Comparison of ENCODE assay signal across 8 cellular contexts in genomic region chr4:133320576-133321170, GRCh38.
A peak's percentile ranks its signal among the peaks of the same experiment; 100 is the strongest.
DNase-seq lines count a peak whose midpoint lies in the region; ATAC-seq lines count a peak whose summit lies in the region.

No MANE protein-coding gene starts in this region.

- H3K27ac ChIP-seq in SJCRH30: no peak overlapping the region

- H3K4me1 Mint-ChIP-seq in activated T-helper 17 cell treated with anti-CD3 and anti-CD28 coated beads, Interleukin-2, amount 50 U/mL, for 72 hours: no peaks in the 10 kb centered on the region

- no peaks in the 10 kb centered on the region for H3K9me3 ChIP-seq in SJCRH30 (replicated peaks)

- H3K4me3 Mint-ChIP-seq in activated T-helper 17 cell treated with anti-CD3 and anti-CD28 coated beads, Interleukin-2, amount 50 U/mL, for 72 hours: no peak overlapping the region

- no peak overlapping the region for H3K27ac Mint-ChIP-seq in activated T-helper 17 cell treated with anti-CD3 and anti-CD28 coated beads, Interleukin-2, amount 50 U/mL, for 72 hours

- ATAC-seq in GM19467 (IDR thresholded peaks at IDR 0.05; ENCODE audit: unreplicated experiment): peak; percentile 69
- no peak for ATAC-seq in activated T-helper 17 cell treated with anti-CD3 and anti-CD28 coated beads, Interleukin-2, amount 50 U/mL, for 72 hours (replicated peaks)

- peaks cover 4% of the 10 kb centered on the region for H3K9me3 Mint-ChIP-seq in activated T-helper 17 cell treated with anti-CD3 and anti-CD28 coated beads, Interleukin-2, amount 50 U/mL, for 72 hours

- DNase-seq in DMS153 treated with DMSO at 0.1 percent for 48 hours (lab: John Stamatoyannopoulos, UW; ENCODE audit: unreplicated experiment) (peak; percentile 21), HPDE6-E6E7 (ENCODE audit: extremely low spot score) (peak; percentile 38), SJCRH30 (peak; percentile 3 to 47), glomerular visceral epithelial cell (ENCODE audit: extremely low spot score) (peak; percentile 43), NCI-H1436 treated with DMSO at 0.1 percent for 48 hours (lab: John Stamatoyannopoulos, UW) (no peak)
- no peak for DNase-seq in activated CD4-positive, alpha-beta T cell treated with anti-CD3 and anti-CD28 coated beads, Interleukin-2, amount 50 U/mL, for 4 hours

- no peak overlapping the region for H3K4me3 ChIP-seq in SJCRH30

- no peaks in the 10 kb centered on the region for H3K4me1 ChIP-seq in SJCRH30

- H3K36me3 Mint-ChIP-seq in activated T-helper 17 cell treated with anti-CD3 and anti-CD28 coated beads, Interleukin-2, amount 50 U/mL, for 72 hours (ENCODE audit: low read depth): no peaks in the 10 kb centered on the region

- no peaks in the 10 kb centered on the region for H3K27me3 Mint-ChIP-seq in activated T-helper 17 cell treated with anti-CD3 and anti-CD28 coated beads, Interleukin-2, amount 50 U/mL, for 72 hours

- H3K27me3 ChIP-seq in SJCRH30: no peaks in the 10 kb centered on the region

- no peaks in the 10 kb centered on the region for H3K36me3 ChIP-seq in SJCRH30

Comparison
In these comparisons a context has a peak if more than half of its experiments do, and no peak if none do; other contexts are left out.
1. DNase-seq: peak in DMS153 treated with DMSO at 0.1 percent for 48 hours (single experiment), HPDE6-E6E7 (single experiment), SJCRH30 (2 of 2) and glomerular visceral epithelial cell (single experiment); none in activated CD4-positive, alpha-beta T cell treated with anti-CD3 and anti-CD28 coated beads, Interleukin-2, amount 50 U/mL, for 4 hours (0 of 2) and NCI-H1436 treated with DMSO at 0.1 percent for 48 hours (single experiment).